10 cellular contexts compared by ENCODE assay signal in genomic region chr1:206679738-206680211, GRCh38. TPM values are rescaled to one million over a fixed set of nuclear protein-coding genes. Genes with fewer than 3 reads are reported as not detected.
DNase-seq lines count a peak whose midpoint lies in the region; ATAC-seq and TF ChIP-seq lines count a peak whose summit lies in the region.
"Had no signal": no experiment of that assay in that cellular context is flagged by ENCODE, and none has a peak within 500 bp of the region (broad histone marks: within the 10 kb centered on the region; RNA-seq: fewer than 3 reads in every experiment).

No MANE protein-coding gene starts in this region.

- peaks cover 0 to 27% (median 4%) of the 10 kb centered on the region in 4 donors for H3K4me1 ChIP-seq in Peyer's patch

- DNase-seq in activated T-cell treated with anti-CD3 and anti-CD28 coated beads, Interleukin-2, amount 50 U/mL, for 4 hours, result no peak
- DNase-seq in activated T-cell treated with anti-CD3 and anti-CD28 coated beads, Interleukin-2, amount 50 U/mL, for 1 hour, result no peak
- DNase-seq in Peyer's patch, result peak in 2 of 3 donors; percentile 71 to 74
- DNase-seq in stimulated activated naive CD8-positive, alpha-beta T cell treated with anti-CD3 and anti-CD28 coated beads, Interleukin-15, amount 100 ng/mL, for 72 hours, result no peak
- no peak for DNase-seq in NCI-H82 treated with DMSO at 0.1 percent for 48 hours (lab: John Stamatoyannopoulos, UW; ENCODE audit: unreplicated experiment)
- no peak for DNase-seq in NCI-H2081 treated with DMSO at 0.1 percent for 48 hours (lab: John Stamatoyannopoulos, UW)
- DNase-seq in NCI-H510A (lab: John Stamatoyannopoulos, UW), result no peak
- DNase-seq: occipital lobe had no signal

- H3K4me1 Mint-ChIP-seq in activated T-cell treated with anti-CD3 and anti-CD28 coated beads, Interleukin-2, amount 50 U/mL, for 4 hours (ENCODE audit: low read depth), result peaks cover 40% of the 10 kb centered on the region
- peaks cover 32% of the 10 kb centered on the region for H3K4me1 Mint-ChIP-seq in stimulated activated naive CD8-positive, alpha-beta T cell treated with anti-CD3 and anti-CD28 coated beads, Interleukin-15, amount 100 ng/mL, for 72 hours

- no peaks in the 10 kb centered on the region for H3K27me3 ChIP-seq in Peyer's patch

- peaks cover 2% of the 10 kb centered on the region for H3K27me3 Mint-ChIP-seq in activated T-cell treated with anti-CD3 and anti-CD28 coated beads, Interleukin-2, amount 50 U/mL, for 4 hours (ENCODE audit: low read depth)
- H3K27me3 Mint-ChIP-seq in stimulated activated naive CD8-positive, alpha-beta T cell treated with anti-CD3 and anti-CD28 coated beads, Interleukin-15, amount 100 ng/mL, for 72 hours, result peaks cover 23% of the 10 kb centered on the region

- no peaks in the 10 kb centered on the region for H3K9me3 ChIP-seq in Peyer's patch

- H3K9me3 Mint-ChIP-seq in activated T-cell treated with anti-CD3 and anti-CD28 coated beads, Interleukin-2, amount 50 U/mL, for 4 hours, result no peaks in the 10 kb centered on the region
- no peaks in the 10 kb centered on the region for H3K9me3 Mint-ChIP-seq in stimulated activated naive CD8-positive, alpha-beta T cell treated with anti-CD3 and anti-CD28 coated beads, Interleukin-15, amount 100 ng/mL, for 72 hours
- H3K9me3 Mint-ChIP-seq: type B pancreatic cell had no signal

- TF ChIP-seq CTCF in Peyer's patch (IDR thresholded peaks at IDR 0.05), result no peak

- peak overlapping the region in 1 of 4 donors; percentile 66 for H3K27ac ChIP-seq in Peyer's patch

- peak overlapping the region; percentile 22 for H3K4me3 Mint-ChIP-seq in activated T-cell treated with anti-CD3 and anti-CD28 coated beads, Interleukin-2, amount 50 U/mL, for 4 hours
- H3K4me3 Mint-ChIP-seq in stimulated activated naive CD8-positive, alpha-beta T cell treated with anti-CD3 and anti-CD28 coated beads, Interleukin-15, amount 100 ng/mL, for 72 hours, result peak overlapping the region; percentile 52 to 63
- H3K4me3 Mint-ChIP-seq: type B pancreatic cell had no signal

- no peak for TF ChIP-seq POLR2A in Peyer's patch (IDR thresholded peaks at IDR 0.05)

- ATAC-seq in activated T-cell treated with anti-CD3 and anti-CD28 coated beads, Interleukin-2, amount 50 U/mL, for 4 hours, result peak in 1 of 2 donors; percentile 27
- ATAC-seq in HG02981 (IDR thresholded peaks at IDR 0.05; ENCODE audit: unreplicated experiment), result peak; percentile 83
- peak; percentile 75 for ATAC-seq in stimulated activated naive CD8-positive, alpha-beta T cell treated with anti-CD3 and anti-CD28 coated beads, Interleukin-15, amount 100 ng/mL, for 72 hours

- no peaks in the 10 kb centered on the region for H3K36me3 Mint-ChIP-seq in activated T-cell treated with anti-CD3 and anti-CD28 coated beads, Interleukin-2, amount 50 U/mL, for 4 hours (ENCODE audit: insufficient read depth)
- H3K36me3 Mint-ChIP-seq: type B pancreatic cell had no signal

- H3K4me3 ChIP-seq in Peyer's patch, result no peak overlapping the region

- peak overlapping the region in 1 of 2 donors; percentile 29 for H3K27ac Mint-ChIP-seq in stimulated activated naive CD8-positive, alpha-beta T cell treated with anti-CD3 and anti-CD28 coated beads, Interleukin-15, amount 100 ng/mL, for 72 hours
- H3K27ac Mint-ChIP-seq: type B pancreatic cell had no signal

- H3K36me3 ChIP-seq in Peyer's patch, result no peaks in the 10 kb centered on the region

RNA-seq across cellular contexts. Expression of gene MAPKAPK2, which starts 4.9 kb away (rescaled TPM):
- 100 to 1,000 TPM in 2 of 3 donors, 10 to 100 TPM in 1; 98.2 to 136 (median 135) TPM for total RNA-seq in activated T-cell treated with anti-CD3 and anti-CD28 coated beads, Interleukin-2, amount 50 U/mL, for 4 hours
- 10 to 100 TPM; 49.6 to 92.4 (median 59.6) TPM for total RNA-seq in Peyer's patch

RNA-seq across cellular contexts. Expression of gene DYRK3, which starts 44.4 kb away (rescaled TPM):
- 1 to 10 TPM; 5.3 to 7.7 (median 7.7) TPM for total RNA-seq in activated T-cell treated with anti-CD3 and anti-CD28 coated beads, Interleukin-2, amount 50 U/mL, for 4 hours
- total RNA-seq in Peyer's patch, result 1 to 10 TPM in 1 of 4 donors, under 1 TPM in 2, not detected in 1; 0.67 to 3.3 (median 0.85) TPM

Comparison
In these comparisons a context has a peak if more than half of its experiments do, and no peak if none do; other contexts are left out.
1. DNase-seq: peak in Peyer's patch (2 of 3); none in activated T-cell treated with anti-CD3 and anti-CD28 coated beads, Interleukin-2, amount 50 U/mL, for 4 hours (single experiment), activated T-cell treated with anti-CD3 and anti-CD28 coated beads, Interleukin-2, amount 50 U/mL, for 1 hour (single experiment), stimulated activated naive CD8-positive, alpha-beta T cell treated with anti-CD3 and anti-CD28 coated beads, Interleukin-15, amount 100 ng/mL, for 72 hours (0 of 2), NCI-H82 treated with DMSO at 0.1 percent for 48 hours (single experiment), NCI-H2081 treated with DMSO at 0.1 percent for 48 hours (single experiment) and NCI-H510A (single experiment).